Comparison of ENCODE assay signal across 1 cellular context in the genomic region with DNA sequence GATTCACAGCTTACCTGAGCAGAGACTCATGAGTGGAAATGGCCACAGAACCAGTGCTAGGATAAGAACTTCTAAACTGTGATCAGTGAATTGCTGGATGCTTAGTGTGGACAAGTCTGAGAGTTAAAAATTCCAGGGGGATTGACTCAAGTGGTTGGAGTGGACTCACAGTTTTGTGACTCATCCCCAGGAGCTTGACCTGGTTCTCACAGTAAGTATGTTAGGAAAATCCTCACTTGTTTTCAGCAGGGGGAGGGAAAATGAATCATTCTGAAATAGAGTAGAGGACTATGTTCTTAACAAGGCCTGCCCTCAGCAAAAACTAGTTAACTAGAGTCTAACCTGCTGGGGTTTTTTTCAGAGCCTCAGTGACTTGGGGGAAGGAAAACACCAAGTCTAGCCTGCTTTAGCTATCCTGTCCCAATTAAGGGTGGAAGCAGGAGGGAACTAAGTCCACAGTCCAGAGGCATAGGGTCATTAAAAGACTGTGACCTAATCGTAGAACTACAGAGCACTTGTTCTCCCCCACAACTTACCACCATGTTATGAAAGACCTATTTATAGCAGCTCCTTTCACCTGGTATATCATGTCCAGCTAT.
TF ChIP-seq lines count a peak whose summit lies in the region.

No MANE protein-coding gene starts in this region.

TF ChIP-seq in HepG2, 621 proteins besides CTCF, POLR2A, EP300 and RAD21 (continued from another document):
- TF ChIP-seq, protein P1, sequence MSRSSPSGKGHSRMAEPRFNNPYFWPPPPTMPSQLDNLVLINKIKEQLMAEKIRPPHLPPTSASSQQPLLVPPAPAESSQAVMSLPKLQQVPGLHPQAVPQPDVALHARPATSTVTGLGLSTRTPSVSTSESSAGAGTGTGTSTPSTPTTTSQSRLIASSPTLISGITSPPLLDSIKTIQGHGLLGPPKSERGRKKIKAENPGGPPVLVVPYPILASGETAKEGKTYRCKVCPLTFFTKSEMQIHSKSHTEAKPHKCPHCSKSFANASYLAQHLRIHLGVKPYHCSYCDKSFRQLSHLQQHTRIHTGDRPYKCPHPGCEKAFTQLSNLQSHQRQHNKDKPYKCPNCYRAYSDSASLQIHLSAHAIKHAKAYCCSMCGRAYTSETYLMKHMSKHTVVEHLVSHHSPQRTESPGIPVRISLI (CRISPR knock-in tag; IDR thresholded peaks at IDR 0.05; ENCODE audit: borderline replicate concordance), result peak; percentile 66; the same call in 1 of the 2 replicates
- no peak for TF ChIP-seq ZNF761 (CRISPR knock-in tag; conservative IDR thresholded peaks at IDR 0.05)
- TF ChIP-seq FOSL1 (CRISPR knock-in tag; IDR thresholded peaks at IDR 0.05; ENCODE audit: borderline replicate concordance), result 0 out of 2 replicates have a peak, but pooled peaks have one; percentile 34
- peak; percentile 80 for TF ChIP-seq ESRRA (CRISPR knock-in tag; IDR thresholded peaks at IDR 0.05; ENCODE audit: low read depth)
- TF ChIP-seq, protein P2, sequence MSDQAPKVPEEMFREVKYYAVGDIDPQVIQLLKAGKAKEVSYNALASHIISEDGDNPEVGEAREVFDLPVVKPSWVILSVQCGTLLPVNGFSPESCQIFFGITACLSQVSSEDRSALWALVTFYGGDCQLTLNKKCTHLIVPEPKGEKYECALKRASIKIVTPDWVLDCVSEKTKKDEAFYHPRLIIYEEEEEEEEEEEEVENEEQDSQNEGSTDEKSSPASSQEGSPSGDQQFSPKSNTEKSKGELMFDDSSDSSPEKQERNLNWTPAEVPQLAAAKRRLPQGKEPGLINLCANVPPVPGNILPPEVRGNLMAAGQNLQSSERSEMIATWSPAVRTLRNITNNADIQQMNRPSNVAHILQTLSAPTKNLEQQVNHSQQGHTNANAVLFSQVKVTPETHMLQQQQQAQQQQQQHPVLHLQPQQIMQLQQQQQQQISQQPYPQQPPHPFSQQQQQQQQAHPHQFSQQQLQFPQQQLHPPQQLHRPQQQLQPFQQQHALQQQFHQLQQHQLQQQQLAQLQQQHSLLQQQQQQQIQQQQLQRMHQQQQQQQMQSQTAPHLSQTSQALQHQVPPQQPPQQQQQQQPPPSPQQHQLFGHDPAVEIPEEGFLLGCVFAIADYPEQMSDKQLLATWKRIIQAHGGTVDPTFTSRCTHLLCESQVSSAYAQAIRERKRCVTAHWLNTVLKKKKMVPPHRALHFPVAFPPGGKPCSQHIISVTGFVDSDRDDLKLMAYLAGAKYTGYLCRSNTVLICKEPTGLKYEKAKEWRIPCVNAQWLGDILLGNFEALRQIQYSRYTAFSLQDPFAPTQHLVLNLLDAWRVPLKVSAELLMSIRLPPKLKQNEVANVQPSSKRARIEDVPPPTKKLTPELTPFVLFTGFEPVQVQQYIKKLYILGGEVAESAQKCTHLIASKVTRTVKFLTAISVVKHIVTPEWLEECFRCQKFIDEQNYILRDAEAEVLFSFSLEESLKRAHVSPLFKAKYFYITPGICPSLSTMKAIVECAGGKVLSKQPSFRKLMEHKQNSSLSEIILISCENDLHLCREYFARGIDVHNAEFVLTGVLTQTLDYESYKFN (CRISPR knock-in tag; conservative IDR thresholded peaks at IDR 0.05), result peak; percentile 82
- TF ChIP-seq JUN (CRISPR knock-in tag; IDR thresholded peaks at IDR 0.05), result peak; percentile 72
- TF ChIP-seq, protein P3, sequence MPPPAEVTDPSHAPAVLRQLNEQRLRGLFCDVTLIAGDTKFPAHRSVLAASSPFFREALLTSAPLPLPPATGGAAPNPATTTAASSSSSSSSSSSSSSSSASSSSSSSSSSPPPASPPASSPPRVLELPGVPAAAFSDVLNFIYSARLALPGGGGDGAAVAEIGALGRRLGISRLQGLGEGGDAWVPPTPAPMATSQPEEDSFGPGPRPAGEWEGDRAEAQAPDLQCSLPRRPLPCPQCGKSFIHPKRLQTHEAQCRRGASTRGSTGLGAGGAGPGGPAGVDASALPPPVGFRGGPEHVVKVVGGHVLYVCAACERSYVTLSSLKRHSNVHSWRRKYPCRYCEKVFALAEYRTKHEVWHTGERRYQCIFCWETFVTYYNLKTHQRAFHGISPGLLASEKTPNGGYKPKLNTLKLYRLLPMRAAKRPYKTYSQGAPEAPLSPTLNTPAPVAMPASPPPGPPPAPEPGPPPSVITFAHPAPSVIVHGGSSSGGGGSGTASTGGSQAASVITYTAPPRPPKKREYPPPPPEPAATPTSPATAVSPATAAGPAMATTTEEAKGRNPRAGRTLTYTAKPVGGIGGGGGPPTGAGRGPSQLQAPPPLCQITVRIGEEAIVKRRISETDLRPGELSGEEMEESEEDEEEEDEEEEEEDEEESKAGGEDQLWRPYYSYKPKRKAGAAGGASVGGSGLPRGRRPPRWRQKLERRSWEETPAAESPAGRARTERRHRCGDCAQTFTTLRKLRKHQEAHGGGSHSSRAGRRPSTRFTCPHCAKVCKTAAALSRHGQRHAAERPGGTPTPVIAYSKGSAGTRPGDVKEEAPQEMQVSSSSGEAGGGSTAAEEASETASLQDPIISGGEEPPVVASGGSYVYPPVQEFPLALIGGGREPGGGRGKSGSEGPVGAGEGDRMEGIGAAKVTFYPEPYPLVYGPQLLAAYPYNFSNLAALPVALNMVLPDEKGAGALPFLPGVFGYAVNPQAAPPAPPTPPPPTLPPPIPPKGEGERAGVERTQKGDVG (CRISPR knock-in tag; IDR thresholded peaks at IDR 0.05; ENCODE audit: borderline replicate concordance), result no peak
- TF ChIP-seq, protein P4, sequence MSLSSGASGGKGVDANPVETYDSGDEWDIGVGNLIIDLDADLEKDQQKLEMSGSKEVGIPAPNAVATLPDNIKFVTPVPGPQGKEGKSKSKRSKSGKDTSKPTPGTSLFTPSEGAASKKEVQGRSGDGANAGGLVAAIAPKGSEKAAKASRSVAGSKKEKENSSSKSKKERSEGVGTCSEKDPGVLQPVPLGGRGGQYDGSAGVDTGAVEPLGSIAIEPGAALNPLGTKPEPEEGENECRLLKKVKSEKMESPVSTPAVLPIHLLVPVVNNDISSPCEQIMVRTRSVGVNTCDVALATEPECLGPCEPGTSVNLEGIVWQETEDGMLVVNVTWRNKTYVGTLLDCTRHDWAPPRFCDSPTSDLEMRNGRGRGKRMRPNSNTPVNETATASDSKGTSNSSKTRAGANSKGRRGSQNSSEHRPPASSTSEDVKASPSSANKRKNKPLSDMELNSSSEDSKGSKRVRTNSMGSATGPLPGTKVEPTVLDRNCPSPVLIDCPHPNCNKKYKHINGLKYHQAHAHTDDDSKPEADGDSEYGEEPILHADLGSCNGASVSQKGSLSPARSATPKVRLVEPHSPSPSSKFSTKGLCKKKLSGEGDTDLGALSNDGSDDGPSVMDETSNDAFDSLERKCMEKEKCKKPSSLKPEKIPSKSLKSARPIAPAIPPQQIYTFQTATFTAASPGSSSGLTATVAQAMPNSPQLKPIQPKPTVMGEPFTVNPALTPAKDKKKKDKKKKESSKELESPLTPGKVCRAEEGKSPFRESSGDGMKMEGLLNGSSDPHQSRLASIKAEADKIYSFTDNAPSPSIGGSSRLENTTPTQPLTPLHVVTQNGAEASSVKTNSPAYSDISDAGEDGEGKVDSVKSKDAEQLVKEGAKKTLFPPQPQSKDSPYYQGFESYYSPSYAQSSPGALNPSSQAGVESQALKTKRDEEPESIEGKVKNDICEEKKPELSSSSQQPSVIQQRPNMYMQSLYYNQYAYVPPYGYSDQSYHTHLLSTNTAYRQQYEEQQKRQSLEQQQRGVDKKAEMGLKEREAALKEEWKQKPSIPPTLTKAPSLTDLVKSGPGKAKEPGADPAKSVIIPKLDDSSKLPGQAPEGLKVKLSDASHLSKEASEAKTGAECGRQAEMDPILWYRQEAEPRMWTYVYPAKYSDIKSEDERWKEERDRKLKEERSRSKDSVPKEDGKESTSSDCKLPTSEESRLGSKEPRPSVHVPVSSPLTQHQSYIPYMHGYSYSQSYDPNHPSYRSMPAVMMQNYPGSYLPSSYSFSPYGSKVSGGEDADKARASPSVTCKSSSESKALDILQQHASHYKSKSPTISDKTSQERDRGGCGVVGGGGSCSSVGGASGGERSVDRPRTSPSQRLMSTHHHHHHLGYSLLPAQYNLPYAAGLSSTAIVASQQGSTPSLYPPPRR (CRISPR knock-in tag; IDR thresholded peaks at IDR 0.05; ENCODE audit: borderline replicate concordance), result peak; percentile 60; the same call in 1 of the 2 replicates
- TF ChIP-seq WIZ (CRISPR knock-in tag; IDR thresholded peaks at IDR 0.05), result no peak
- TF ChIP-seq SNAPC2 (CRISPR knock-in tag; IDR thresholded peaks at IDR 0.05), result 0 out of 2 replicates have a peak, but pooled peaks have one; percentile 22
- peak in 1 of 2 experiments; percentile 21; a peak in 1 of 4 replicates for TF ChIP-seq MAFK (conservative IDR thresholded peaks at IDR 0.05 in 1 of 2, IDR thresholded peaks at IDR 0.05 in 1 of 2; ENCODE audit: low read length in 2 of 2)
- TF ChIP-seq SOX5 (CRISPR knock-in tag; IDR thresholded peaks at IDR 0.05; ENCODE audit: borderline replicate concordance), result peak; percentile 34
- peak; percentile 18 to 35; a peak in 3 of 4 replicates for TF ChIP-seq NR2F1 (CRISPR knock-in tag; IDR thresholded peaks at IDR 0.05)
- TF ChIP-seq NCOA2 (CRISPR knock-in tag; IDR thresholded peaks at IDR 0.05), result peak; percentile 26; the same call in 1 of the 2 replicates
- TF ChIP-seq SOX6 (IDR thresholded peaks at IDR 0.05), result no peak
- peak; percentile 75 for TF ChIP-seq SOX6 (CRISPR knock-in tag; IDR thresholded peaks at IDR 0.05)
- TF ChIP-seq, protein P5, sequence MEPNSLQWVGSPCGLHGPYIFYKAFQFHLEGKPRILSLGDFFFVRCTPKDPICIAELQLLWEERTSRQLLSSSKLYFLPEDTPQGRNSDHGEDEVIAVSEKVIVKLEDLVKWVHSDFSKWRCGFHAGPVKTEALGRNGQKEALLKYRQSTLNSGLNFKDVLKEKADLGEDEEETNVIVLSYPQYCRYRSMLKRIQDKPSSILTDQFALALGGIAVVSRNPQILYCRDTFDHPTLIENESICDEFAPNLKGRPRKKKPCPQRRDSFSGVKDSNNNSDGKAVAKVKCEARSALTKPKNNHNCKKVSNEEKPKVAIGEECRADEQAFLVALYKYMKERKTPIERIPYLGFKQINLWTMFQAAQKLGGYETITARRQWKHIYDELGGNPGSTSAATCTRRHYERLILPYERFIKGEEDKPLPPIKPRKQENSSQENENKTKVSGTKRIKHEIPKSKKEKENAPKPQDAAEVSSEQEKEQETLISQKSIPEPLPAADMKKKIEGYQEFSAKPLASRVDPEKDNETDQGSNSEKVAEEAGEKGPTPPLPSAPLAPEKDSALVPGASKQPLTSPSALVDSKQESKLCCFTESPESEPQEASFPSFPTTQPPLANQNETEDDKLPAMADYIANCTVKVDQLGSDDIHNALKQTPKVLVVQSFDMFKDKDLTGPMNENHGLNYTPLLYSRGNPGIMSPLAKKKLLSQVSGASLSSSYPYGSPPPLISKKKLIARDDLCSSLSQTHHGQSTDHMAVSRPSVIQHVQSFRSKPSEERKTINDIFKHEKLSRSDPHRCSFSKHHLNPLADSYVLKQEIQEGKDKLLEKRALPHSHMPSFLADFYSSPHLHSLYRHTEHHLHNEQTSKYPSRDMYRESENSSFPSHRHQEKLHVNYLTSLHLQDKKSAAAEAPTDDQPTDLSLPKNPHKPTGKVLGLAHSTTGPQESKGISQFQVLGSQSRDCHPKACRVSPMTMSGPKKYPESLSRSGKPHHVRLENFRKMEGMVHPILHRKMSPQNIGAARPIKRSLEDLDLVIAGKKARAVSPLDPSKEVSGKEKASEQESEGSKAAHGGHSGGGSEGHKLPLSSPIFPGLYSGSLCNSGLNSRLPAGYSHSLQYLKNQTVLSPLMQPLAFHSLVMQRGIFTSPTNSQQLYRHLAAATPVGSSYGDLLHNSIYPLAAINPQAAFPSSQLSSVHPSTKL (CRISPR knock-in tag; IDR thresholded peaks at IDR 0.05), result peak; percentile 70; the same call in 1 of the 2 replicates
- TF ChIP-seq ZNF564 (CRISPR knock-in tag; IDR thresholded peaks at IDR 0.05), result no peak
- TF ChIP-seq CEBPG (CRISPR knock-in tag; IDR thresholded peaks at IDR 0.05), result peak; percentile 43; the same call in 1 of the 2 replicates
- TF ChIP-seq, protein P6, sequence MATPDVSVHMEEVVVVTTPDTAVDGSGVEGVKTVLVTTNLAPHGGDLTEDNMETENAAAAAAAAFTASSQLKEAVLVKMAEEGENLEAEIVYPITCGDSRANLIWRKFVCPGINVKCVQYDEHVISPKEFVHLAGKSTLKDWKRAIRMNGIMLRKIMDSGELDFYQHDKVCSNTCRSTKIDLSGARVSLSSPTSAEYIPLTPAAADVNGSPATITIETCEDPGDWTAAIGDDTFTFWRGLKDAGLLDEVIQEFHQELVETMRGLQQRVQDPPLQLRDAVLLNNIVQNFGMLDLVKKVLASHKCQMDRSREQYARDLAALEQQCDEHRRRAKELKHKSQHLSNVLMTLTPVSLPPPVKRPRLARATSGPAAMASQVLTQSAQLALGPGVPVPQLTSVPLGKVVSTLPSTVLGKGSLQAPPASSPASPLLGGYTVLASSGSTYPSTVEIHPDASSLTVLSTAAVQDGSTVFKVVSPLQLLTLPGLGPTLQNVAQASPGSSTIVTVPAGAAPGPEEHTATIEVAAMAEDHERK (CRISPR knock-in tag; IDR thresholded peaks at IDR 0.05; ENCODE audit: low read depth), result no peak
- TF ChIP-seq, protein P7, sequence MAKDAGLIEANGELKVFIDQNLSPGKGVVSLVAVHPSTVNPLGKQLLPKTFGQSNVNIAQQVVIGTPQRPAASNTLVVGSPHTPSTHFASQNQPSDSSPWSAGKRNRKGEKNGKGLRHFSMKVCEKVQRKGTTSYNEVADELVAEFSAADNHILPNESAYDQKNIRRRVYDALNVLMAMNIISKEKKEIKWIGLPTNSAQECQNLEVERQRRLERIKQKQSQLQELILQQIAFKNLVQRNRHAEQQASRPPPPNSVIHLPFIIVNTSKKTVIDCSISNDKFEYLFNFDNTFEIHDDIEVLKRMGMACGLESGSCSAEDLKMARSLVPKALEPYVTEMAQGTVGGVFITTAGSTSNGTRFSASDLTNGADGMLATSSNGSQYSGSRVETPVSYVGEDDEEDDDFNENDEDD (CRISPR knock-in tag; IDR thresholded peaks at IDR 0.05; ENCODE audit: borderline replicate concordance), result no peak
- TF ChIP-seq, protein P8, sequence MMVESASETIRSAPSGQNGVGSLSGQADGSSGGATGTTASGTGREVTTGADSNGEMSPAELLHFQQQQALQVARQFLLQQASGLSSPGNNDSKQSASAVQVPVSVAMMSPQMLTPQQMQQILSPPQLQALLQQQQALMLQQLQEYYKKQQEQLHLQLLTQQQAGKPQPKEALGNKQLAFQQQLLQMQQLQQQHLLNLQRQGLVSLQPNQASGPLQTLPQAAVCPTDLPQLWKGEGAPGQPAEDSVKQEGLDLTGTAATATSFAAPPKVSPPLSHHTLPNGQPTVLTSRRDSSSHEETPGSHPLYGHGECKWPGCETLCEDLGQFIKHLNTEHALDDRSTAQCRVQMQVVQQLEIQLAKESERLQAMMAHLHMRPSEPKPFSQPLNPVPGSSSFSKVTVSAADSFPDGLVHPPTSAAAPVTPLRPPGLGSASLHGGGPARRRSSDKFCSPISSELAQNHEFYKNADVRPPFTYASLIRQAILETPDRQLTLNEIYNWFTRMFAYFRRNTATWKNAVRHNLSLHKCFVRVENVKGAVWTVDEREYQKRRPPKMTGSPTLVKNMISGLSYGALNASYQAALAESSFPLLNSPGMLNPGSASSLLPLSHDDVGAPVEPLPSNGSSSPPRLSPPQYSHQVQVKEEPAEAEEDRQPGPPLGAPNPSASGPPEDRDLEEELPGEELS (CRISPR knock-in tag; IDR thresholded peaks at IDR 0.05), result peak; percentile 40
- TF ChIP-seq NCOR1 (IDR thresholded peaks at IDR 0.05; ENCODE audit: borderline replicate concordance, low read length), result peak; percentile 57; the same call in 1 of the 2 replicates
- TF ChIP-seq CREB1 (IDR thresholded peaks at IDR 0.05), result no peak
- peak; percentile 35; the same call in 1 of the 2 replicates for TF ChIP-seq CREB1 (CRISPR knock-in tag; IDR thresholded peaks at IDR 0.05)
